8 cellular contexts compared by ENCODE assay signal in the genomic region with DNA sequence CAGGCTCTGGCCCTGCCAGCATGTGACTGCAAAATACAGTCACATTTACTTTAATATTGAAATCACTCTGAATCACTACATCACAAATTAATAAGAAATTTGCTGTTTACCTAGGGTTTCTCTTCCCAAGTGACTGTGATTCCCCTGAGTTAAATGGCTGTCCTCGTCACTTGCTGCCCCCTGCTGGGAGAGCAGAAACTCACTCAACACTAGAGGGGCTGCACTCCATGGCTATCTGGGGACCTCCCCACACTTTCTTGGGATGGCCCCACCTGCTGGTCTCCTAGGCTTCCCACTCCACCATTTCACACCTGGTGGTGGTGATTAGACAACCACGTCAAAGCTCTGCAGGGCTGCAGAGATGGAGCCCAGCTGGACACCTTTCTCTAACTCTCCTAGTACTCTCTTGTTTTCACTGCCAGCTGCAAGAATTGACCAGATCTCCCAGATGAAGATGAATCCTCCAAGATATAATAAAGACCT.
DNase-seq lines count a peak whose midpoint lies in the region; ATAC-seq and TF ChIP-seq lines count a peak whose summit lies in the region.

No MANE protein-coding gene starts in this region.

- TF ChIP-seq CTCF in Panc1 (IDR thresholded peaks at IDR 0.05) (peak; percentile 70), omental fat pad (IDR thresholded peaks at IDR 0.05) (no peak)

- peaks cover 30% of the 10 kb centered on the region for H3K4me1 ChIP-seq in CD8-positive, alpha-beta memory T cell (ENCODE audit: insufficient read depth, low read length)
- no peaks in the 10 kb centered on the region for H3K4me1 ChIP-seq in HAP-1
- no peaks in the 10 kb centered on the region for H3K4me1 ChIP-seq in Panc1 (ENCODE audit: control insufficient read depth, insufficient read depth, low read length)

- no peaks in the 10 kb centered on the region for H3K27me3 ChIP-seq in CD8-positive, alpha-beta memory T cell (ENCODE audit: insufficient read depth, low read length, poor library complexity, severe bottlenecking)
- H3K27me3 ChIP-seq in HAP-1 (ENCODE audit: low read depth) (no peaks in the 10 kb centered on the region), Panc1 (ENCODE audit: control insufficient read depth, insufficient read depth, low read length) (no peaks in the 10 kb centered on the region)

- H3K4me3 Mint-ChIP-seq in CD8-positive, alpha-beta memory T cell: peak overlapping the region; percentile 47 to 78 (median 71)

- POLR2A ChIA-PET in CD8-positive, alpha-beta memory T cell (lab: Charles Lee): interaction anchor here (0.5 to 1.0 kb wide), 3 partner anchors 17 to 81 kb away, joined by 3 read pairs; no protein-coding TSS in a partner anchor
- POLR2A ChIA-PET in Panc1 (lab: Charles Lee): no interaction called here

- peaks cover 3 to 21% (median 12%) of the 10 kb centered on the region in 3 donors for H3K36me3 Mint-ChIP-seq in CD8-positive, alpha-beta memory T cell

- in situ Hi-C loops in HAP-1 (cut with MboI; ENCODE audit: low sequenced_read_pairs): loop anchor here (5.0 kb wide), 1 partner anchor 80 kb away; no protein-coding TSS in a partner anchor
- in situ Hi-C loops in Panc1 (cut with HindIII; ENCODE audit: low pct_unique_long_range_greater_than_20kb, low sequenced_read_pairs): no loop called here

- peak; percentile 63 to 84 (median 69) for DNase-seq in CD8-positive, alpha-beta memory T cell
- DNase-seq in HAP-1 (ENCODE audit: low spot score in 2 of 2): peak; percentile 47 to 79
- DNase-seq in Panc1 (ENCODE audit: low read depth, low spot score): peak; percentile 8
- DNase-seq in activated T-cell treated with anti-CD3 and anti-CD28 coated beads, Interleukin-2, amount 50 U/mL, for 48 hours: peak; percentile 85 to 89
- peak; percentile 48 for DNase-seq in foreskin melanocyte
- peak; percentile 82 for DNase-seq in stimulated activated CD4-positive, alpha-beta T cell treated with anti-CD3 and anti-CD28 coated beads, Interleukin-4, amount 100 ng/mL, for 1 hour
- no peak for DNase-seq in omental fat pad (ENCODE audit: low spot score)

- peaks cover 38 to 53% (median 45%) of the 10 kb centered on the region in 3 donors for H3K4me1 Mint-ChIP-seq in CD8-positive, alpha-beta memory T cell

- ATAC-seq in Panc1 (peak; percentile 68), omental fat pad (ENCODE audit: low FRiP score) (no peak), HG03097 (IDR thresholded peaks at IDR 0.05; ENCODE audit: low FRiP score, unreplicated experiment) (no peak)

- H3K4me3 ChIP-seq in CD8-positive, alpha-beta memory T cell (ENCODE audit: low read length): no peak overlapping the region
- no peak overlapping the region for H3K4me3 ChIP-seq in HAP-1
- no peak overlapping the region for H3K4me3 ChIP-seq in Panc1 (ENCODE audit: low read depth in 2 of 2, low read length in 2 of 2)

- H3K27me3 Mint-ChIP-seq in CD8-positive, alpha-beta memory T cell: no peaks in the 10 kb centered on the region

- no peaks in the 10 kb centered on the region for H3K36me3 ChIP-seq in CD8-positive, alpha-beta memory T cell (ENCODE audit: insufficient read depth, low read length)
- H3K36me3 ChIP-seq in HAP-1 (replicated peaks) (no peaks in the 10 kb centered on the region), Panc1 (ENCODE audit: control insufficient read depth, insufficient read depth, low read length) (no peaks in the 10 kb centered on the region)

- intact Hi-C loops in Panc1 (cut with micrococcal nuclease; ENCODE audit: unreplicated experiment): no loop called here

- peaks cover 10% of the 10 kb centered on the region for H3K9me3 ChIP-seq in CD8-positive, alpha-beta memory T cell (ENCODE audit: low read length)
- no peaks in the 10 kb centered on the region for H3K9me3 ChIP-seq in HAP-1
- H3K9me3 ChIP-seq in Panc1 (ENCODE audit: control insufficient read depth, insufficient read depth, low read depth, low read length): no peaks in the 10 kb centered on the region

- peak overlapping the region; percentile 72 to 95 (median 88) for H3K27ac Mint-ChIP-seq in CD8-positive, alpha-beta memory T cell

- H3K9me3 Mint-ChIP-seq in CD8-positive, alpha-beta memory T cell: peaks cover 12 to 17% (median 14%) of the 10 kb centered on the region in 5 donors

- CTCF ChIA-PET in CD8-positive, alpha-beta memory T cell (lab: Charles Lee): interaction anchor here (0.6 to 8.7 kb wide), 15 partner anchors 10 to 242 kb away, joined by 3 to 172 read pairs (median 4); partner anchors contain the start of genes CD2 and TTF2
- CTCF ChIA-PET in Panc1 (lab: Charles Lee): interaction anchor here (0.6 kb wide), 1 partner anchor 93 kb away, joined by 6 read pairs; no protein-coding TSS in a partner anchor

- no peak overlapping the region for H3K27ac ChIP-seq in CD8-positive, alpha-beta memory T cell (ENCODE audit: low read depth, low read length)
- no peak overlapping the region for H3K27ac ChIP-seq in Panc1 (ENCODE audit: low read length)

- no TSS peak for BruUV-seq in Panc1 (replicated peaks; lab: Mats Ljungman, UMichigan)
